Comparison of ENCODE assay signal across 14 cellular contexts in genomic region chr9:130861372-130862180, GRCh38. TPM values are rescaled to one million over a fixed set of nuclear protein-coding genes. Genes with fewer than 3 reads are reported as not detected.
DNase-seq lines count a peak whose midpoint lies in the region; ATAC-seq and TF ChIP-seq lines count a peak whose summit lies in the region.
"Had no signal": no experiment of that assay in that cellular context is flagged by ENCODE, and none has a peak within 500 bp of the region (broad histone marks: within the 10 kb centered on the region; RNA-seq: fewer than 3 reads in every experiment).

No MANE protein-coding gene starts in this region.

- H3K9ac ChIP-seq in muscle layer of colon (ENCODE audit: low read length), result peak overlapping the region; percentile 31

- ATAC-seq in GM23338, result no peak

- peaks cover 18% of the 10 kb centered on the region for H3K4me1 Mint-ChIP-seq in GM23338

- no peak overlapping the region; the same call in 1 of the 2 replicates for H3K27ac Mint-ChIP-seq in GM23338

- H3K27me3 ChIP-seq in GM23338 (ENCODE audit: insufficient read depth) (no peaks in the 10 kb centered on the region), ascending aorta (no peaks in the 10 kb centered on the region), muscle layer of colon (ENCODE audit: control insufficient read depth in 1 of 2, insufficient read depth in 2 of 2, low read length in 2 of 2) (no peaks in the 10 kb centered on the region), suprapubic skin (no peaks in the 10 kb centered on the region)
- H3K27me3 ChIP-seq: foreskin keratinocyte had no signal

- TF ChIP-seq CTCF in GM23338 (conservative IDR thresholded peaks at IDR 0.05; ENCODE audit: low read depth in 2 of 2) (no peak), ascending aorta (IDR thresholded peaks at IDR 0.05) (no peak), suprapubic skin (IDR thresholded peaks at IDR 0.05) (no peak)

- TF ChIP-seq POLR2A in suprapubic skin (IDR thresholded peaks at IDR 0.05), result no peak

- H3K4me3 Mint-ChIP-seq in GM23338, result no peak overlapping the region
- H3K4me3 Mint-ChIP-seq: IgD-negative memory B cell had no signal

- H3K4me1 ChIP-seq in GM23338 (ENCODE audit: insufficient read depth) (no peaks in the 10 kb centered on the region), ascending aorta (peaks cover 17 to 48% of the 10 kb centered on the region in 2 donors), muscle layer of colon (ENCODE audit: insufficient read depth, low read length) (peaks cover 85% of the 10 kb centered on the region), suprapubic skin (peaks cover 52% of the 10 kb centered on the region)

- WGBS in suprapubic skin, result 77% methylated on average over 8 of the region's 8 CpGs

- no peak overlapping the region for H3K4me2 ChIP-seq in GM23338

- H3K27ac ChIP-seq in GM23338 (ENCODE audit: low read depth) (peak overlapping the region; percentile 75), ascending aorta (peak overlapping the region; percentile 65 to 69), muscle layer of colon (ENCODE audit: low read depth, low read length) (peak overlapping the region; percentile 50), suprapubic skin (peak overlapping the region; percentile 38)
- H3K27ac ChIP-seq: foreskin keratinocyte had no signal

- H3K27me3 Mint-ChIP-seq in GM23338 (ENCODE audit: insufficient read depth, low read depth, poor library complexity), result peaks cover 1% of the 10 kb centered on the region
- H3K27me3 Mint-ChIP-seq: IgD-negative memory B cell had no signal

- H4K20me1 ChIP-seq in GM23338 (replicated peaks; ENCODE audit: insufficient read depth), result peaks cover 24% of the 10 kb centered on the region

- H3K79me2 ChIP-seq in GM23338 (replicated peaks; ENCODE audit: insufficient read depth), result peaks cover 68% of the 10 kb centered on the region

- peaks cover 27% of the 10 kb centered on the region for H3K36me3 Mint-ChIP-seq in GM23338 (ENCODE audit: low read depth)
- H3K36me3 Mint-ChIP-seq: IgD-negative memory B cell had no signal

- intact Hi-C loops in ascending aorta (cut with DNase I), result loop anchor here (2.0 kb wide), 2 partner anchors 81 to 149 kb away; no protein-coding TSS in a partner anchor

- no peak overlapping the region for H2AFZ ChIP-seq in GM23338

- H3K9me2 ChIP-seq in GM23338 (ENCODE audit: insufficient read depth), result no peaks in the 10 kb centered on the region

- H3K9me3 Mint-ChIP-seq in GM23338, result no peaks in the 10 kb centered on the region
- H3K9me3 Mint-ChIP-seq: IgD-negative memory B cell had no signal

- DNase-seq in GM23338 (ENCODE audit: low spot score) (no peak), ascending aorta (ENCODE audit: low spot score in 2 of 2) (no peak), suprapubic skin (ENCODE audit: low spot score in 2 of 2) (peak; percentile 19 to 20), ACHN (no peak), A172 (ENCODE audit: low spot score) (no peak), hypothalamus (lab: John Stamatoyannopoulos, UW) (no peak)
- DNase-seq: activated naive CD4-positive, alpha-beta T cell treated with Interleukin-2 at 50 U/mL for 16 hours; DND-41; T-helper 1 cell had no signal

- H3K4me3 ChIP-seq in GM23338 (no peak overlapping the region), ascending aorta (no peak overlapping the region), muscle layer of colon (ENCODE audit: low read depth in 1 of 2, low read length in 2 of 2) (peak overlapping the region in 1 of 2 donors; percentile 6), suprapubic skin (no peak overlapping the region)

- TF ChIP-seq EP300 in suprapubic skin (IDR thresholded peaks at IDR 0.05), result no peak

- in situ Hi-C loops in ACHN (cut with HindIII; ENCODE audit: low pct_ligation_motif_present, low pct_unique_long_range_greater_than_20kb, low sequenced_read_pairs), result no loop called here

- H3K36me3 ChIP-seq in GM23338 (ENCODE audit: insufficient read depth), result peaks cover 11% of the 10 kb centered on the region
- peaks cover 25 to 35% of the 10 kb centered on the region in 2 donors for H3K36me3 ChIP-seq in ascending aorta
- H3K36me3 ChIP-seq in muscle layer of colon (ENCODE audit: insufficient read depth, low read length), result peaks cover 43% of the 10 kb centered on the region
- H3K36me3 ChIP-seq in suprapubic skin, result peaks cover 46% of the 10 kb centered on the region

- H3F3A ChIP-seq in GM23338 (replicated peaks; ENCODE audit: low read depth), result peaks cover 15% of the 10 kb centered on the region

- H3K9me3 ChIP-seq in ascending aorta, result no peaks in the 10 kb centered on the region
- no peaks in the 10 kb centered on the region for H3K9me3 ChIP-seq in muscle layer of colon (ENCODE audit: low read length)
- no peaks in the 10 kb centered on the region for H3K9me3 ChIP-seq in suprapubic skin

TF ChIP-seq in GM23338, 12 proteins besides CTCF, POLR2A, EP300 and RAD21:
- TF ChIP-seq EZH2phosphoT487 (IDR thresholded peaks at IDR 0.05; ENCODE audit: unreplicated experiment) (no peak), NANOG (IDR thresholded peaks at IDR 0.05; ENCODE audit: borderline replicate concordance) (no peak), ZNF462 (CRISPR knock-in tag; IDR thresholded peaks at IDR 0.05) (no peak), CREB1 (CRISPR knock-in tag; IDR thresholded peaks at IDR 0.05; ENCODE audit: low read depth) (no peak), JUNB (IDR thresholded peaks at IDR 0.05; ENCODE audit: unreplicated experiment) (no peak), EZH2 (IDR thresholded peaks at IDR 0.05; ENCODE audit: low read depth, unreplicated experiment) (no peak)

RNA-seq across cellular contexts. Expression of gene ABL1, which starts 26.5 kb away (rescaled TPM):
- 80.4 and 85.1 TPM in 2 replicates for total RNA-seq in GM23338 (2014; rRNA removed; shearing (Covaris generic))
- 20.7 and 23.4 TPM in 2 replicates for polyA plus RNA-seq in GM23338 (2016; fragmentation: Nextera tagmentation; extraction: Ambion mirVana)
- total RNA-seq in ascending aorta (99.1 TPM), suprapubic skin (10 to 100 TPM; 31.3 to 40.4 (median 34.8) TPM)
- total RNA-seq in A172 (2014; rRNA removed; shearing (Covaris generic)), result 6.8 and 13.1 TPM in 2 replicates

RNA-seq across cellular contexts. Expression of gene QRFP, which starts 35.0 kb away (rescaled TPM):
- not detected in 2 replicates for total RNA-seq in GM23338 (2014; rRNA removed; shearing (Covaris generic))
- not detected in 2 replicates for polyA plus RNA-seq in GM23338 (2016; fragmentation: Nextera tagmentation; extraction: Ambion mirVana)
- total RNA-seq in ascending aorta (not detected), suprapubic skin (not detected)
- not detected in 2 replicates for total RNA-seq in A172 (2014; rRNA removed; shearing (Covaris generic))
- total RNA-seq: foreskin keratinocyte, lung microvascular endothelial cell, skeletal muscle tissue had no signal
- polyA plus RNA-seq: foreskin keratinocyte, IgD-negative memory B cell had no signal

Comparison
In these comparisons a context has a peak if more than half of its experiments do, and no peak if none do; other contexts are left out.
1. DNase-seq: peak in suprapubic skin (2 of 2); none in GM23338 (single experiment), ascending aorta (0 of 2), ACHN (single experiment), A172 (single experiment) and hypothalamus (0 of 51).
2. Peak in every context shown above with its lines, with median percentiles within 50 percentile points of each other: H3K27ac ChIP-seq.